Comparison of ENCODE assay signal across 8 cellular contexts in the genomic region with DNA sequence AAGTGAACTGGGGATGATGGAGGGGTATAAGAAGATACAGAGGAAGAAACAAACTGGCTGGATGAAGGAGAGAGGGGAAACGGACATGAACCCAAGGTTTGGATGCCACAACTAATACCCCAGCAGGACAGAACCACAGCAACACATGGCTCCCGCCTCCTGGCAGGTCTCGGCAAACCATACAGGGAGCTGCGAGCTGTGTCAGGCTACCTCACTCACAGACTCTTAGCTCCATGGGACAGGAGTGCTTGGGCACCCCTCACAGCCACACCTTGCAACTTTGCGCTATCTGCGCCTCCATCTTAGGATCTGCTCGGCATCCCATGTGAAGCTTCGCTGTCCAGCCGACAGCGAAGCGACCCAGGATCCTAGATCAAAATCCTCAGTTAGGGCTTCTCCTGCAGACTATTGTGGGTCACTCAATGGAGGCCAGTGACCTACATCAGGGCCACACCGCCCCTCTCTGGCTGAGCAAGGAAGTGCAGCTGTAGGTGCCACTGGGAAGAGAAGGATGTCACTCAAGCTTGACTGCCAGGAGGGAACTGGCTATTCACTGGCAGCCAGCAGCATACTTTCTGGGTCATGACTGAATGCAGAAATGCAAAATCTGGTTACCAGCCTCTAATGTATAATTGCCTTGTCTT.
DNase-seq lines count a peak whose midpoint lies in the region; ATAC-seq and TF ChIP-seq lines count a peak whose summit lies in the region.

No MANE protein-coding gene starts in this region.

- H3K27ac Mint-ChIP-seq in T-helper 2 cell treated with Interferon-gamma antibody and Interleukin-4, amounts not matched to agents 5 μg/mL and 100 μg/mL, for 36 hours = no peak overlapping the region
- H3K27ac Mint-ChIP-seq in mesothelial cell of epicardium = no peak overlapping the region

- no peaks in the 10 kb centered on the region for H3K27me3 Mint-ChIP-seq in T-helper 2 cell treated with Interferon-gamma antibody and Interleukin-4, amounts not matched to agents 5 μg/mL and 100 μg/mL, for 36 hours (ENCODE audit: low read depth)
- peaks cover 60% of the 10 kb centered on the region for H3K27me3 Mint-ChIP-seq in mesothelial cell of epicardium (ENCODE audit: low read depth)

- H3K36me3 ChIP-seq in stomach = no peaks in the 10 kb centered on the region

- H3K4me3 ChIP-seq in AG04449 (ENCODE audit: low read depth, low read length) (no peak overlapping the region), GM12875 (ENCODE audit: low read depth, low read length) (no peak overlapping the region), stomach (no peak overlapping the region)

- POLR2A ChIA-PET in AG04449 (lab: Yijun Ruan, JAX) = no interaction called here

- no peak overlapping the region for H3K27ac ChIP-seq in stomach

- CTCF ChIA-PET in AG04449 (lab: Yijun Ruan, JAX) = interaction anchor here (0.6 to 10.6 kb wide), 26 partner anchors 10 to 954 kb away, joined by 3 to 114 read pairs (median 4); partner anchors contain the start of gene SLC24A3

- TF ChIP-seq EP300 in stomach (IDR thresholded peaks at IDR 0.05) = no peak

- no peak for DNase-seq in AG04449 (ENCODE audit: low read depth, low spot score)
- peak; percentile 74 for DNase-seq in MV-4-11 (lab: John Stamatoyannopoulos, UW)
- DNase-seq in T-helper 2 cell treated with Interferon-gamma antibody and Interleukin-4, amounts not matched to agents 5 μg/mL and 100 μg/mL, for 36 hours (ENCODE audit: low spot score) = peak; percentile 28
- peak; percentile 72 for DNase-seq in epidermal melanocyte (ENCODE audit: insufficient read length, low spot score)
- peak; percentile 34 to 81 for DNase-seq in mesothelial cell of epicardium (ENCODE audit: low spot score in 2 of 2, unreplicated experiment in 2 of 2)
- peak; percentile 85 for DNase-seq in stomach

- intact Hi-C loops in stomach (cut with DNase I; ENCODE audit: low total_unique reads) = loop anchor here (5.0 kb wide), 1 partner anchor 376 kb away; no protein-coding TSS in a partner anchor

- H3K4me1 ChIP-seq in stomach = peaks cover 0 to under 1% (median 0%) of the 10 kb centered on the region in 4 donors

- no peak for ATAC-seq in GM19397 (IDR thresholded peaks at IDR 0.05; ENCODE audit: unreplicated experiment)

- H3K4me3 Mint-ChIP-seq in T-helper 2 cell treated with Interferon-gamma antibody and Interleukin-4, amounts not matched to agents 5 μg/mL and 100 μg/mL, for 36 hours = no peak overlapping the region
- no peak overlapping the region for H3K4me3 Mint-ChIP-seq in mesothelial cell of epicardium

- no peak for TF ChIP-seq POLR2A in stomach (IDR thresholded peaks at IDR 0.05)

- H3K36me3 Mint-ChIP-seq in T-helper 2 cell treated with Interferon-gamma antibody and Interleukin-4, amounts not matched to agents 5 μg/mL and 100 μg/mL, for 36 hours (ENCODE audit: low read depth) = no peaks in the 10 kb centered on the region
- no peaks in the 10 kb centered on the region for H3K36me3 Mint-ChIP-seq in mesothelial cell of epicardium

- no peaks in the 10 kb centered on the region for H3K9me3 ChIP-seq in stomach

- TF ChIP-seq CTCF in AG04449 (IDR thresholded peaks at IDR 0.05; ENCODE audit: insufficient read depth, low read length, missing control alignments) = peak; percentile 81
- TF ChIP-seq CTCF in GM12875 (IDR thresholded peaks at IDR 0.05; ENCODE audit: borderline replicate concordance, insufficient read depth, low read depth, low read length) = peak; percentile 86
- TF ChIP-seq CTCF in mesothelial cell of epicardium (IDR thresholded peaks at IDR 0.05; ENCODE audit: unreplicated experiment) = peak; percentile 83
- peak in 6 of 7 experiments; percentile 10 to 89 (median 80) for TF ChIP-seq CTCF in stomach (IDR thresholded peaks at IDR 0.05)

- H3K27me3 ChIP-seq in stomach = no peaks in the 10 kb centered on the region

- no peaks in the 10 kb centered on the region for H3K4me1 Mint-ChIP-seq in T-helper 2 cell treated with Interferon-gamma antibody and Interleukin-4, amounts not matched to agents 5 μg/mL and 100 μg/mL, for 36 hours (ENCODE audit: low read depth)
- H3K4me1 Mint-ChIP-seq in mesothelial cell of epicardium = peaks cover under 1% of the 10 kb centered on the region

- WGBS in stomach, 5 donors = 57 to 70% (median 63%) methylated on average over 12 of the region's 12 CpGs

- H3K9me3 Mint-ChIP-seq in T-helper 2 cell treated with Interferon-gamma antibody and Interleukin-4, amounts not matched to agents 5 μg/mL and 100 μg/mL, for 36 hours = no peaks in the 10 kb centered on the region
- H3K9me3 Mint-ChIP-seq in mesothelial cell of epicardium = no peaks in the 10 kb centered on the region
